ENCODE assay signal across 22 cellular contexts in genomic region chr15:76162784-76163428, GRCh38.
DNase-seq lines count a peak whose midpoint lies in the region; ATAC-seq, FAIRE-seq and TF ChIP-seq lines count a peak whose summit lies in the region.
"Had no signal": no experiment of that assay in that cellular context is flagged by ENCODE, and none has a peak within 500 bp of the region (broad histone marks: within the 10 kb centered on the region; RNA-seq: fewer than 3 reads in every experiment).

No MANE protein-coding gene starts in this region.

- TF ChIP-seq CTCF in fibroblast of lung (conservative IDR thresholded peaks at IDR 0.05 in 1 of 2, IDR thresholded peaks at IDR 0.05 in 1 of 2; ENCODE audit: low read depth in 1 of 2, low read length in 2 of 2) (no peak), pancreas (IDR thresholded peaks at IDR 0.05) (no peak)

- WGBS in pancreas, 2 donors, result 66 to 83% methylated on average over 10 of the region's 10 CpGs

- no peak overlapping the region for H3K4me2 ChIP-seq in fibroblast of lung (ENCODE audit: extremely low read depth, insufficient read depth, low read length)
- H3K4me2 ChIP-seq: smooth muscle cell had no signal

- no peak for FAIRE-seq in pancreas (lab: Jason Lieb, UNC)
- no peak for FAIRE-seq in HTR-8/SVneo (lab: Jason Lieb, UNC)

- no peaks in the 10 kb centered on the region for H4K20me1 ChIP-seq in fibroblast of lung (ENCODE audit: control insufficient read depth, extremely low read depth, insufficient read depth, low read length)

- H3K4me1 ChIP-seq in fibroblast of lung (ENCODE audit: control insufficient read depth, extremely low read depth, insufficient read depth, low read length) (peaks cover 5% of the 10 kb centered on the region), pancreas (peaks cover 15 to 24% (median 17%) of the 10 kb centered on the region in 3 donors)

- no peak for DNase-seq in Right ventricle myocardium superior
- DNase-seq in cardiac septum (ENCODE audit: low spot score), result no peak
- no peak for DNase-seq in fibroblast of lung (ENCODE audit: low read depth in 2 of 2)
- DNase-seq in pancreas, result peak in 1 of 6 donors; percentile 17
- DNase-seq in nucleus accumbens (lab: John Stamatoyannopoulos, UW), result no peak
- DNase-seq in HTR-8/SVneo (ENCODE audit: insufficient read length, low spot score), result no peak
- no peak for DNase-seq in 8988T
- DNase-seq: ACHN; activated CD8-positive, alpha-beta memory T cell treated with anti-CD3 and anti-CD28 coated beads for 24 hours; CD8-positive, alpha-beta T cell; effector CD8-positive, alpha-beta T cell; H9; hippocampal formation; Kasumi-1; NCI-H1417; NCI-H2227 treated with DMSO at 0.1 percent for 48 hours; T-helper 2 cell had no signal

- H2AFZ ChIP-seq in fibroblast of lung (ENCODE audit: low read length), result peak overlapping the region; percentile 56

- no peaks in the 10 kb centered on the region for H3K79me2 ChIP-seq in fibroblast of lung (ENCODE audit: control insufficient read depth, insufficient read depth, low read length)

- H3K36me3 ChIP-seq in fibroblast of lung (ENCODE audit: control insufficient read depth, insufficient read depth, low read length) (no peaks in the 10 kb centered on the region), pancreas (no peaks in the 10 kb centered on the region)
- H3K36me3 ChIP-seq: cardiac muscle cell, neutrophil had no signal

- H3K4me3 ChIP-seq in fibroblast of lung (replicated peaks in 1 of 4; ENCODE audit: control extremely low read depth in 1 of 4, insufficient read depth in 1 of 4, low read depth in 3 of 4, low read length in 4 of 4) (no peak overlapping the region), pancreas (no peak overlapping the region)
- H3K4me3 ChIP-seq: cardiac muscle cell, smooth muscle cell had no signal

- intact Hi-C loops in Right ventricle myocardium superior (cut with DNase I), result no loop called here
- intact Hi-C loops in cardiac septum (cut with DNase I), result no loop called here
- intact Hi-C loops in pancreas (cut with DNase I), result no loop called here

- no peak overlapping the region for H3K9ac ChIP-seq in fibroblast of lung (ENCODE audit: insufficient read depth, low read length)

- ATAC-seq in Right ventricle myocardium superior (ENCODE audit: poor library complexity), result peak; percentile 53
- peak in 3 of 4 donors; percentile 1 to 10 (median 8) for ATAC-seq in pancreas
- ATAC-seq in GM21825 (IDR thresholded peaks at IDR 0.05; ENCODE audit: unreplicated experiment), result no peak
- ATAC-seq: activated CD4-positive, CD25-positive, alpha-beta regulatory T cell treated with anti-CD3 and anti-CD28 coated beads, Interleukin-2, amount 50 U/mL, for 24 hours; CD8-positive, alpha-beta T cell had no signal

- peaks cover 2% of the 10 kb centered on the region for H3K27me3 ChIP-seq in fibroblast of lung (ENCODE audit: control insufficient read depth, insufficient read depth, low read length)
- no peaks in the 10 kb centered on the region for H3K27me3 ChIP-seq in pancreas
- H3K27me3 ChIP-seq: cardiac muscle cell, neutrophil had no signal

- H3K9me3 ChIP-seq in fibroblast of lung (ENCODE audit: control insufficient read depth, insufficient read depth, low read depth, low read length) (no peaks in the 10 kb centered on the region), pancreas (no peaks in the 10 kb centered on the region)
- H3K9me3 ChIP-seq: neutrophil had no signal

- H3K27ac ChIP-seq in fibroblast of lung (ENCODE audit: insufficient read depth, low read length), result no peak overlapping the region
- peak overlapping the region in 1 of 4 donors; percentile 34 for H3K27ac ChIP-seq in pancreas
- H3K27ac ChIP-seq: cardiac muscle cell, neutrophil had no signal
